Comparison of ENCODE assay signal across 10 cellular contexts in the genomic region with DNA sequence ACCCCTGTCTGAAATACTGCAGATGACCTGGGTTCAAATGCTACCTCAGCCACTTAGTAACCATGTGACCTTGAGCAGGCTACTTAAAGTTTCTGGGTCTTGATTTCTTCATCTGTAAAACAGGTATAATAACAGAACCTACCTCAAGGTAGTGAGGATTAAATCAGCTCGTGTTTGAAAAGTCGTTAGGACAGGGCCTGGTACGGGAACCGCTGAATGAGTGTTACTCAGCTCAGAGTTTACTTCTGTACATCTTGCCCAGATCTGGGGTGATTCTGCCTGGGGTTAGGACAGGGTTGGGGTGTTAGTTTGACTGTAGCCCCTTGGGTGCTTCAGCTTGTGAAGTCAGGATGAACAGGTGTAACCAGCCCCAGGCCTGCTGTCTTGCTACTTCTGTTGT. TPM values are rescaled to one million over a fixed set of nuclear protein-coding genes. Genes with fewer than 3 reads are reported as not detected.
DNase-seq lines count a peak whose midpoint lies in the region; ATAC-seq and TF ChIP-seq lines count a peak whose summit lies in the region.
"Had no signal": no experiment of that assay in that cellular context is flagged by ENCODE, and none has a peak within 500 bp of the region (broad histone marks: within the 10 kb centered on the region; RNA-seq: fewer than 3 reads in every experiment).

No MANE protein-coding gene starts in this region.

- H3K4me3 ChIP-seq in kidney epithelial cell (ENCODE audit: low read depth, low read length), result peak overlapping the region; percentile 92

- H3K9me3 Mint-ChIP-seq in activated naive CD4-positive, alpha-beta T cell treated with anti-CD3 and anti-CD28 coated beads for 36 hours, result no peaks in the 10 kb centered on the region
- no peaks in the 10 kb centered on the region for H3K9me3 Mint-ChIP-seq in activated naive CD8-positive, alpha-beta T cell (ENCODE audit: low read depth)

- no peak for TF ChIP-seq CTCF in kidney epithelial cell (IDR thresholded peaks at IDR 0.05; ENCODE audit: insufficient read depth, low read length, poor library complexity, severe bottlenecking)

- DNase-seq in activated naive CD4-positive, alpha-beta T cell treated with anti-CD3 and anti-CD28 coated beads for 36 hours, result no peak
- DNase-seq in activated naive CD4-positive, alpha-beta T cell treated with anti-CD3 and anti-CD28 coated beads, Interleukin-2, amount 50 U/mL, for 16 hours, result no peak
- no peak for DNase-seq in kidney epithelial cell (ENCODE audit: low read depth)
- DNase-seq in activated gamma-delta T cell (lab: John Stamatoyannopoulos, UW), result no peak
- no peak for DNase-seq in retina
- DNase-seq: activated CD4-positive, alpha-beta T cell treated with anti-CD3 and anti-CD28 coated beads for 48 hours had no signal

- CTCF ChIA-PET in activated naive CD4-positive, alpha-beta T cell treated with anti-CD3 and anti-CD28 coated beads for 36 hours (lab: Charles Lee), result interaction anchor here (0.6 to 2.4 kb wide), 6 partner anchors 10 to 226 kb away, joined by 3 to 8 read pairs (median 3); no protein-coding TSS in a partner anchor

- H3K4me3 Mint-ChIP-seq in activated naive CD4-positive, alpha-beta T cell treated with anti-CD3 and anti-CD28 coated beads for 36 hours, result peak overlapping the region; percentile 76
- peak overlapping the region; percentile 90 for H3K4me3 Mint-ChIP-seq in activated naive CD8-positive, alpha-beta T cell

- no peaks in the 10 kb centered on the region for H3K36me3 Mint-ChIP-seq in activated naive CD4-positive, alpha-beta T cell treated with anti-CD3 and anti-CD28 coated beads for 36 hours (ENCODE audit: low read depth)
- no peaks in the 10 kb centered on the region for H3K36me3 Mint-ChIP-seq in activated naive CD8-positive, alpha-beta T cell

- no peak overlapping the region for H3K27ac Mint-ChIP-seq in activated naive CD4-positive, alpha-beta T cell treated with anti-CD3 and anti-CD28 coated beads for 36 hours
- no peak overlapping the region for H3K27ac Mint-ChIP-seq in activated naive CD8-positive, alpha-beta T cell

- intact Hi-C loops in activated naive CD4-positive, alpha-beta T cell treated with anti-CD3 and anti-CD28 coated beads for 36 hours (cut with micrococcal nuclease), result no loop called here

- H3K27ac ChIP-seq in temporal lobe (ENCODE audit: low read depth, low read length), result peak overlapping the region; percentile 31

- no peaks in the 10 kb centered on the region for H3K27me3 ChIP-seq in kidney epithelial cell (ENCODE audit: control insufficient read depth, insufficient read depth, low read length)

- peaks cover 3% of the 10 kb centered on the region for H3K36me3 ChIP-seq in kidney epithelial cell (ENCODE audit: control insufficient read depth, insufficient read depth, low read length)

- H3K27me3 Mint-ChIP-seq in activated naive CD4-positive, alpha-beta T cell treated with anti-CD3 and anti-CD28 coated beads for 36 hours (ENCODE audit: low read depth), result peaks cover 2% of the 10 kb centered on the region
- no peaks in the 10 kb centered on the region for H3K27me3 Mint-ChIP-seq in activated naive CD8-positive, alpha-beta T cell

- peaks cover 14% of the 10 kb centered on the region for H3K4me1 Mint-ChIP-seq in activated naive CD4-positive, alpha-beta T cell treated with anti-CD3 and anti-CD28 coated beads for 36 hours (ENCODE audit: low read depth)
- peaks cover 21% of the 10 kb centered on the region for H3K4me1 Mint-ChIP-seq in activated naive CD8-positive, alpha-beta T cell (ENCODE audit: low read depth)

- ATAC-seq in GM19463 (IDR thresholded peaks at IDR 0.05; ENCODE audit: unreplicated experiment), result no peak
- ATAC-seq: sciatic nerve had no signal

RNA-seq across cellular contexts. Expression of a gene that starts 1.8 kb away (rescaled TPM):
- 1 to 10 TPM; 6.8 to 8.6 TPM for total RNA-seq in activated naive CD4-positive, alpha-beta T cell treated with anti-CD3 and anti-CD28 coated beads for 36 hours
- 44.2 and 51.2 TPM in 2 replicates for total RNA-seq in kidney epithelial cell
- total RNA-seq in temporal lobe, result 35.4 TPM

RNA-seq across cellular contexts. Expression of a gene that starts 30.8 kb away (rescaled TPM):
- total RNA-seq in activated naive CD4-positive, alpha-beta T cell treated with anti-CD3 and anti-CD28 coated beads for 36 hours, result 100 to 1,000 TPM; 156 to 171 TPM
- 33.6 and 38.1 TPM in 2 replicates for total RNA-seq in kidney epithelial cell
- 3.4 TPM for total RNA-seq in temporal lobe

RNA-seq across cellular contexts. Expression of a gene that starts 31.1 kb away (rescaled TPM):
- 1 to 10 TPM; 1.5 to 3.6 TPM for total RNA-seq in activated naive CD4-positive, alpha-beta T cell treated with anti-CD3 and anti-CD28 coated beads for 36 hours
- 8.1 and 11.0 TPM in 2 replicates for total RNA-seq in kidney epithelial cell
- total RNA-seq in temporal lobe, result 4.4 TPM

RNA-seq across cellular contexts. Expression of a gene that starts 46.4 kb away (rescaled TPM):
- under 1 TPM; 0.15 to 0.26 TPM for total RNA-seq in activated naive CD4-positive, alpha-beta T cell treated with anti-CD3 and anti-CD28 coated beads for 36 hours
- total RNA-seq in kidney epithelial cell, result 0.41 TPM in 1 of 2 replicates, not detected in the other
- under 0.01 TPM for total RNA-seq in temporal lobe
